Comparison of ENCODE assay signal across 8 cellular contexts in the genomic region with DNA sequence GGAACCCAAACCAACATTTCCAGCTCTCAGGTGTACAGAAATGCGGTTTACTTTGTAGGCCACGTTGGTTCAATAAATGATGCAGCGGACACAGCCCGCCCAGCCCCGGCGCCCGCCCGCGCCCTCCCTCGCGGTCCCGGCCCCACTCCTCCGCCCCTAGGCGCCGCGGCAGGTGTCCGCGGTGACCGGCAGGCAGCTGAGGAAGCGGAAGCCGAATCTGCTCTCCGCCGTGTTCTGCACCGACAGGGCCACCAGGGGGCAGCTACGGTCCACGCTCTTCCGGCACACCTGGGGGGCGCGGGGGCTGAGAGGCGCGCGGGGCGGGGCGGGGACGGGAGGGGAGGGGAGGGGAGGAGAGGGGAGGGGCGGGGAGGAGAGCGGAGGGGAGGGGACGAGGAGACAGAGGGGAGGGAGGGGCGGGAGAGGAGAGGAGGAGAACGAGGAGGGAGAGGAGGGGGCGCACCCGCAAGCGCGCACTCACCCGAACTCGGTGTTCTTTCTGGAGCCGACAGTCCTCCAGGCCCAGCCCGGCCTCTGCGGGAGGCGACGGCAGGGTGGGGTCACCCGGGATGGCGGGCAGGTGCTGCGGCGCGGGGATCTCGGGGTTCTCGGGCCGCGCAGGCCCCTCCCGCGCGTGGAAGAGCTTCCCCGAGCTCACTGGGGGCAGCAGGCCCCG. TPM values are rescaled to one million over a fixed set of nuclear protein-coding genes. Genes with fewer than 3 reads are reported as not detected.
DNase-seq lines count a peak whose midpoint lies in the region; ATAC-seq and TF ChIP-seq lines count a peak whose summit lies in the region.

No MANE protein-coding gene starts in this region.

- H3K4me3 ChIP-seq in GM06990 (replicated peaks; ENCODE audit: low read depth, low read length): peak overlapping the region; percentile 49
- peak overlapping the region in 3 of 4 donors; percentile 5 to 52 (median 34) for H3K4me3 ChIP-seq in transverse colon

- TF ChIP-seq EP300 in transverse colon (IDR thresholded peaks at IDR 0.05; ENCODE audit: low read depth): no peak

- DNase-seq in GM06990 (ENCODE audit: extremely low read depth, insufficient read length) (peak; percentile 82), NCI-H82 (lab: John Stamatoyannopoulos, UW) (peak; percentile 88), erythroblast (lab: John Stamatoyannopoulos, UW) (peak; percentile 68 to 82), transverse colon (peak; percentile 81)
- DNase-seq in activated CD8-positive, alpha-beta memory T cell treated with anti-CD3 and anti-CD28 coated beads, Interleukin-2, amount 50 U/mL, for 1 hour (ENCODE audit: extremely low read depth): peak; percentile 51
- DNase-seq in NK-92 treated with Interleukin-12 subunit alpha and Interleukin-12 subunit beta, amount 100 ng/mL, for 24 hours (lab: John Stamatoyannopoulos, UW): no peak

- peaks cover 3% of the 10 kb centered on the region for H3K4me1 Mint-ChIP-seq in nephron

- no peak overlapping the region for H3K27ac Mint-ChIP-seq in nephron

- H3K9me3 ChIP-seq in transverse colon: no peaks in the 10 kb centered on the region

- no peaks in the 10 kb centered on the region for H3K36me3 Mint-ChIP-seq in nephron (ENCODE audit: low read depth)

- H3K4me1 ChIP-seq in transverse colon: peaks cover 15 to 33% (median 25%) of the 10 kb centered on the region in 4 donors

- H3K27me3 ChIP-seq in GM06990 (replicated peaks; ENCODE audit: control insufficient read depth, insufficient read depth, low read length): peaks cover 2% of the 10 kb centered on the region
- peaks cover 56% of the 10 kb centered on the region for H3K27me3 ChIP-seq in transverse colon

- H3K9me3 Mint-ChIP-seq in nephron: no peaks in the 10 kb centered on the region

- H3K27ac ChIP-seq in transverse colon: peak overlapping the region in 1 of 4 donors; percentile 4

- peak overlapping the region in 1 of 3 experiments; percentile 41 for H3K4me3 Mint-ChIP-seq in nephron

- TF ChIP-seq CTCF in GM06990 (IDR thresholded peaks at IDR 0.05; ENCODE audit: insufficient read depth, low read length, poor library complexity, severe bottlenecking): peak; percentile 68
- peak; percentile 52 to 58 (median 55) for TF ChIP-seq CTCF in nephron (IDR thresholded peaks at IDR 0.05; ENCODE audit: unreplicated experiment in 3 of 3)
- TF ChIP-seq CTCF in transverse colon (IDR thresholded peaks at IDR 0.05): peak; percentile 32 to 67 (median 62)

- intact Hi-C loops in transverse colon (cut with DNase I; ENCODE audit: low total_unique reads): loop anchor here (5.0 kb wide), 1 partner anchor 167 kb away; no protein-coding TSS in a partner anchor

- H3K36me3 ChIP-seq in GM06990 (ENCODE audit: control insufficient read depth, insufficient read depth, low read length) (no peaks in the 10 kb centered on the region), transverse colon (no peaks in the 10 kb centered on the region)

- in situ Hi-C loops in transverse colon (cut with MboI; ENCODE audit: low pct_ligation_motif_present in 1 of 4, low pct_unique_long_range_greater_than_20kb in 1 of 4, low sequenced_read_pairs in 3 of 4): no loop called here

- peak; percentile 74 for ATAC-seq in HG03354 (IDR thresholded peaks at IDR 0.05; ENCODE audit: poor library complexity, severe bottlenecking, unreplicated experiment)

- WGBS in transverse colon (ENCODE audit: low coverage in 1 of 2), 2 donors: 3% methylated on average over 18 of the region's 65 CpGs; no CpG with 5 or more reads in 1 of the 2 donors

- peaks cover 50% of the 10 kb centered on the region for H3K27me3 Mint-ChIP-seq in nephron (ENCODE audit: low read depth)

- no peak for TF ChIP-seq POLR2A in erythroblast (IDR thresholded peaks at IDR 0.05; ENCODE audit: low read length)
- no peak for TF ChIP-seq POLR2A in transverse colon (IDR thresholded peaks at IDR 0.05)

RNA-seq across cellular contexts. Expression of a gene that starts 5.6 kb away (rescaled TPM):
- 10 to 100 TPM; 14.8 to 89.0 (median 16.6) TPM for total RNA-seq in transverse colon

RNA-seq across cellular contexts. Expression of a gene that starts 5.8 kb away (rescaled TPM):
- total RNA-seq in transverse colon: 100 to 1,000 TPM; 131 to 247 (median 213) TPM

RNA-seq across cellular contexts. Expression of a gene that starts 17.6 kb away (rescaled TPM):
- 1 to 10 TPM; 2.3 to 8.4 (median 3.1) TPM for total RNA-seq in transverse colon

RNA-seq across cellular contexts. Expression of a gene that starts 19.6 kb away (rescaled TPM):
- total RNA-seq in transverse colon: 10 to 100 TPM; 31.0 to 57.1 (median 33.9) TPM

RNA-seq across cellular contexts. Expression of a gene that starts 21.3 kb away (rescaled TPM):
- 10 to 100 TPM; 28.4 to 60.6 (median 43.2) TPM for total RNA-seq in transverse colon
